1 cellular context compared by ENCODE assay signal in the genomic region with DNA sequence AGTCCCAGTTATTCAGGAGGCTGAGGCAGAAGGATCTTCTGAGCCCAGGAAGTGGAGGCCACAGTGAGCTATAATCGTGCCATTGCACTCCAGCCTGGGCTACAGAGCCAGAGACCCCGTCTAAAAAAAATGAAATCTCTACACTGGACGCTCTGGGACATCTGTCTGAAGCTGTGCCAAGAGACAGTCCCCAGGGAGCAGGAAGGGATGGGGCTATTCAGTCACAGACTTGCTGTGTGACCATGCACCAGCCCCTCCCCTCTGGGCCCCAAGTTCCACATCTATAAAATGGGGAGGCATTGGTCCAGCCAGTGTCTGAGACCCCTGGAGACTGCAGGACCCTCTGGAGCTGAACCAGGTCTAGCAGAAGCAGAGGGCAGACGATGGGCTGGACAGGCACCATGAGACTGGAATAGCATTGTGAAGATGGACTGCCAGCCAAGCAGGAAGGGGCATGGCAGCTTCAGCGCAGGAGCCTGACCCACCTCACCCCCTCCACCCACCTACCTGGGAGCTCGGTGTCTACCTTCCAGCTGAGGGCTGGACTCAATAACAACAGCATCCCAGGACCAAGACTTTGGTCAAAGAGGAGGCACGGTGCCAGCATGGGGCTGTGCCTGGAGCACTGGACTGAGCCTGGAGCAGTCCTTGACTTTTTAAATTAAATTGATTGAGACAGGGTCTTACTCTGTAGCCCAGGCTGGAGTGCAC.
TF ChIP-seq lines count a peak whose summit lies in the region.

No MANE protein-coding gene starts in this region.

TF ChIP-seq in HCT116, 20 proteins besides CTCF, POLR2A, EP300 and RAD21 (continued from another document):
- TF ChIP-seq ZNF274 (IDR thresholded peaks at IDR 0.05; ENCODE audit: low read depth, low read length) (no peak), JUND (IDR thresholded peaks at IDR 0.05) (no peak), EGR1 (IDR thresholded peaks at IDR 0.05; ENCODE audit: low read depth) (no peak)
- TF ChIP-seq, protein P1, sequence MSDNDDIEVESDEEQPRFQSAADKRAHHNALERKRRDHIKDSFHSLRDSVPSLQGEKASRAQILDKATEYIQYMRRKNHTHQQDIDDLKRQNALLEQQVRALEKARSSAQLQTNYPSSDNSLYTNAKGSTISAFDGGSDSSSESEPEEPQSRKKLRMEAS (IDR thresholded peaks at IDR 0.05) = no peak
